1 cellular context compared by ENCODE assay signal in the genomic region with DNA sequence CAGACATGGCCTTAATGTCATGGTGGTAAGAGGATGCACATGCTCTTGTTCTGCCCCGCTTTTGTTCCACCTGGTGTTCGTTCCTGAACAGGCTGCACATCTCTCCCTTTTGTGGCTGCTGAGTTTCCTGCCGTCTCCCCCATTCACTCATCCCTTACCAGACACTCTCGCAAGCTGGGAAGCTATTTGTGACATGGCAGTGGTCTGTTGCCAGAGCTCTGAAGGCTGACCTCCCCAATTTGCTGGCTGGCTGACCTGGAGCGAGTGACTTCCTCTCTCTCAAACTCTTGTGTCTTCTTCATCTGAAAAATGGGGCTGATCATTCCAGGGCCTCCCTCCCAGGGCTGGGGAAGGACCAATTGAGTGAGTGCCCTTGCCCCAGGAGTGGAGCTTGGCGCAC.
TF ChIP-seq lines count a peak whose summit lies in the region.

No MANE protein-coding gene starts in this region.

TF ChIP-seq in HepG2, 621 proteins besides CTCF, POLR2A, EP300 and RAD21 (continued from another document):
- TF ChIP-seq, protein P1, sequence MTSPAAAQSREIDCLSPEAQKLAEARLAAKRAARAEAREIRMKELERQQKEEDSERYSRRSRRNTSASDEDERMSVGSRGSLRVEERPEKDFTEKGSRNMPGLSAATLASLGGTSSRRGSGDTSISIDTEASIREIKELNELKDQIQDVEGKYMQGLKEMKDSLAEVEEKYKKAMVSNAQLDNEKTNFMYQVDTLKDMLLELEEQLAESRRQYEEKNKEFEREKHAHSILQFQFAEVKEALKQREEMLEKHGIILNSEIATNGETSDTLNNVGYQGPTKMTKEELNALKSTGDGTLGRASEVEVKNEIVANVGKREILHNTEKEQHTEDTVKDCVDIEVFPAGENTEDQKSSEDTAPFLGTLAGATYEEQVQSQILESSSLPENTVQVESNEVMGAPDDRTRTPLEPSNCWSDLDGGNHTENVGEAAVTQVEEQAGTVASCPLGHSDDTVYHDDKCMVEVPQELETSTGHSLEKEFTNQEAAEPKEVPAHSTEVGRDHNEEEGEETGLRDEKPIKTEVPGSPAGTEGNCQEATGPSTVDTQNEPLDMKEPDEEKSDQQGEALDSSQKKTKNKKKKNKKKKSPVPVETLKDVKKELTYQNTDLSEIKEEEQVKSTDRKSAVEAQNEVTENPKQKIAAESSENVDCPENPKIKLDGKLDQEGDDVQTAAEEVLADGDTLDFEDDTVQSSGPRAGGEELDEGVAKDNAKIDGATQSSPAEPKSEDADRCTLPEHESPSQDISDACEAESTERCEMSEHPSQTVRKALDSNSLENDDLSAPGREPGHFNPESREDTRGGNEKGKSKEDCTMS (CRISPR knock-in tag; conservative IDR thresholded peaks at IDR 0.05), result no peak
